ENCODE assay signal across 24 cellular contexts in genomic region chr5:44048268-44048984, GRCh38.
DNase-seq lines count a peak whose midpoint lies in the region; ATAC-seq, FAIRE-seq and TF ChIP-seq lines count a peak whose summit lies in the region.
"Had no signal": no experiment of that assay in that cellular context is flagged by ENCODE, and none has a peak within 500 bp of the region (broad histone marks: within the 10 kb centered on the region; RNA-seq: fewer than 3 reads in every experiment).

No MANE protein-coding gene starts in this region.

- H3K9me3 ChIP-seq in uterus (no peaks in the 10 kb centered on the region), small intestine (ENCODE audit: control insufficient read depth, low read depth) (no peaks in the 10 kb centered on the region)
- H3K9me3 ChIP-seq: prostate gland had no signal

- no peaks in the 10 kb centered on the region for H3K4me1 ChIP-seq in uterus
- no peaks in the 10 kb centered on the region for H3K4me1 ChIP-seq in small intestine (ENCODE audit: control insufficient read depth in 2 of 2, insufficient read depth in 1 of 2, low read depth in 1 of 2, low read length in 1 of 2)
- H3K4me1 ChIP-seq: prostate gland had no signal

- DNase-seq in Right ventricle myocardium superior (no peak), cardiac septum (ENCODE audit: low spot score) (no peak), fibroblast of gingiva (ENCODE audit: low read depth) (peak; percentile 92), uterus (peak; percentile 17 to 19), hepatic stellate cell (ENCODE audit: low spot score) (no peak), H7 (no peak), small intestine (no peak)
- DNase-seq: activated CD8-positive, alpha-beta memory T cell treated with anti-CD3 and anti-CD28 coated beads, Interleukin-2, amount 10 ng/mL, durations not matched to agents 7 days and 5 days; activated gamma-delta T cell; anterior cingulate cortex; CD4-positive, CD25-positive, alpha-beta regulatory T cell; cerebellar nuclear complex; DND-41; foreskin melanocyte; naive thymus-derived CD4-positive, alpha-beta T cell; NCI-H187; NCI-H446; stimulated activated CD4-positive, alpha-beta T cell treated with anti-CD3 and anti-CD28 coated beads, Interleukin-12 subunit alpha, Interleukin-12 subunit beta, amount 100 ng/mL, for 4 hours; stimulated activated naive CD4-positive, alpha-beta T cell treated with Interleukin-2 at 50 U/mL for 16 hours; T-helper 1 cell had no signal

- H3K27me3 ChIP-seq in uterus = no peaks in the 10 kb centered on the region
- H3K27me3 ChIP-seq in H7 (ENCODE audit: control insufficient read depth, insufficient read depth, low read length) = no peaks in the 10 kb centered on the region
- no peaks in the 10 kb centered on the region for H3K27me3 ChIP-seq in small intestine (ENCODE audit: control insufficient read depth in 2 of 2, insufficient read depth in 2 of 2, low read length in 2 of 2)

- no peak for FAIRE-seq in small intestine (lab: Jason Lieb, UNC)

- TF ChIP-seq CTCF in uterus (IDR thresholded peaks at IDR 0.05) = no peak

- intact Hi-C loops in Right ventricle myocardium superior (cut with DNase I) = no loop called here
- intact Hi-C loops in cardiac septum (cut with DNase I) = no loop called here
- intact Hi-C loops in uterus (cut with DNase I; ENCODE audit: low total_unique reads) = no loop called here

- TF ChIP-seq POLR2A in uterus (IDR thresholded peaks at IDR 0.05) = no peak

- WGBS in small intestine, 3 donors = 51 to 61% (median 52%) methylated on average over 4 of the region's 4 CpGs

- ATAC-seq in Right ventricle myocardium superior (ENCODE audit: poor library complexity) = peak; percentile 57
- ATAC-seq in HG02759 (IDR thresholded peaks at IDR 0.05; ENCODE audit: unreplicated experiment) = peak; percentile 71
- ATAC-seq: activated CD4-positive, CD25-positive, alpha-beta regulatory T cell treated with anti-CD3 and anti-CD28 coated beads, Interleukin-2, amount 50 U/mL, for 24 hours; activated CD8-positive, alpha-beta memory T cell treated with anti-CD3 and anti-CD28 coated beads, Interleukin-2, amount 10 ng/mL, durations not matched to agents 7 days and 5 days; naive thymus-derived CD4-positive, alpha-beta T cell had no signal

- no peak overlapping the region for H3K27ac ChIP-seq in uterus
- H3K27ac ChIP-seq in small intestine (ENCODE audit: low read depth in 1 of 2, low read length in 1 of 2) = no peak overlapping the region
- H3K27ac ChIP-seq: prostate gland had no signal

- H3K4me3 ChIP-seq in uterus (no peak overlapping the region), H7 (ENCODE audit: insufficient read depth, low read depth, low read length) (no peak overlapping the region), small intestine (ENCODE audit: low read depth in 1 of 2, low read length in 2 of 2) (no peak overlapping the region)
- H3K4me3 ChIP-seq: lung, prostate gland had no signal

- H3K36me3 ChIP-seq in uterus (no peaks in the 10 kb centered on the region), H7 (replicated peaks; ENCODE audit: control insufficient read depth, insufficient read depth, low read length) (no peaks in the 10 kb centered on the region), small intestine (ENCODE audit: control insufficient read depth in 2 of 2, insufficient read depth in 2 of 2, low read length in 2 of 2) (no peaks in the 10 kb centered on the region)
- H3K36me3 ChIP-seq: prostate gland had no signal

Comparison
In these comparisons a context has a peak if more than half of its experiments do, and no peak if none do; other contexts are left out.
1. DNase-seq: peak in fibroblast of gingiva (single experiment) and uterus (2 of 2); none in Right ventricle myocardium superior (single experiment), cardiac septum (single experiment), hepatic stellate cell (single experiment), H7 (single experiment) and small intestine (single experiment).